In genomic region chr20:35085477-35086225, GRCh38 we compare ENCODE assay signal across 1 cellular context.
TF ChIP-seq lines count a peak whose summit lies in the region.

No MANE protein-coding gene starts in this region.

TF ChIP-seq in K562, 482 proteins besides CTCF, POLR2A, EP300 and RAD21 (continued from another document and continues in another):
- TF ChIP-seq PKNOX1 (IDR thresholded peaks at IDR 0.05) (peak; percentile 56; the same call in 1 of the 2 replicates), ZBTB33 (CRISPR knock-in tag; IDR thresholded peaks at IDR 0.05) (no peak), ZNF717 (CRISPR knock-in tag; IDR thresholded peaks at IDR 0.05) (no peak), ETS2 (tag; IDR thresholded peaks at IDR 0.05; ENCODE audit: borderline replicate concordance, poor library complexity, severe bottlenecking) (no peak), KDM2B (CRISPR knock-in tag; IDR thresholded peaks at IDR 0.05) (no peak), ZNF23 (CRISPR knock-in tag; IDR thresholded peaks at IDR 0.05) (no peak), SMARCB1 (IDR thresholded peaks at IDR 0.05; ENCODE audit: insufficient read length, low read depth) (no peak), SMARCE1 (IDR thresholded peaks at IDR 0.05) (peak; percentile 21; the same call in 1 of the 2 replicates), NFIX (CRISPR knock-in tag; IDR thresholded peaks at IDR 0.05; ENCODE audit: low read depth) (no peak), ELF4 (CRISPR knock-in tag; IDR thresholded peaks at IDR 0.05) (no peak), MAX (CRISPR knock-in tag; IDR thresholded peaks at IDR 0.05) (no peak), BRD4 (IDR thresholded peaks at IDR 0.05) (no peak), HLTF (IDR thresholded peaks at IDR 0.05) (no peak), POU5F1 (IDR thresholded peaks at IDR 0.05; ENCODE audit: borderline replicate concordance, low read depth, low read length, partially characterized antibody) (no peak), ZNF589 (CRISPR knock-in tag; IDR thresholded peaks at IDR 0.05; ENCODE audit: low read depth) (peak; percentile 70; the same call in 1 of the 2 replicates), ZBTB12 (CRISPR knock-in tag; IDR thresholded peaks at IDR 0.05) (no peak), ZNF655 (CRISPR knock-in tag; IDR thresholded peaks at IDR 0.05) (no peak), SETDB1 (IDR thresholded peaks at IDR 0.05; ENCODE audit: low read length) (no peak), ZKSCAN3 (CRISPR knock-in tag; IDR thresholded peaks at IDR 0.05) (no peak), ZNF384 (IDR thresholded peaks at IDR 0.05; ENCODE audit: low read depth, low read length) (peak; percentile 62), KDM4B (IDR thresholded peaks at IDR 0.05; ENCODE audit: borderline replicate concordance in 2 of 2, low read depth in 1 of 2) (no peak), TRIM25 (IDR thresholded peaks at IDR 0.05; ENCODE audit: borderline replicate concordance) (no peak), HEY1 (CRISPR knock-in tag; IDR thresholded peaks at IDR 0.05; ENCODE audit: borderline replicate concordance) (no peak), ZNF280B (CRISPR knock-in tag; IDR thresholded peaks at IDR 0.05) (no peak), ESRRB (CRISPR knock-in tag; IDR thresholded peaks at IDR 0.05; ENCODE audit: borderline replicate concordance) (no peak), ZNF24 (IDR thresholded peaks at IDR 0.05) (no peak), ZFX (CRISPR knock-in tag; IDR thresholded peaks at IDR 0.05) (no peak), MCM7 (IDR thresholded peaks at IDR 0.05) (no peak), SP1 (CRISPR knock-in tag; IDR thresholded peaks at IDR 0.05) (no peak), ERF (CRISPR knock-in tag; IDR thresholded peaks at IDR 0.05) (no peak), CSDE1 (IDR thresholded peaks at IDR 0.05) (no peak), ETV1 (tag; conservative IDR thresholded peaks at IDR 0.05; ENCODE audit: low read depth) (no peak), GATAD2A (IDR thresholded peaks at IDR 0.05) (no peak), CHD4 (IDR thresholded peaks at IDR 0.05; ENCODE audit: insufficient read depth, insufficient replicate concordance, low read depth, low read length, poor library complexity, severe bottlenecking) (no peak), XRCC5 (IDR thresholded peaks at IDR 0.05; ENCODE audit: low read depth, low read length) (no peak), ZNF3 (CRISPR knock-in tag; IDR thresholded peaks at IDR 0.05) (no peak), ZNF197 (CRISPR knock-in tag; IDR thresholded peaks at IDR 0.05; ENCODE audit: low read depth) (peak; percentile 48; the same call in 1 of the 2 replicates), FOXP1 (CRISPR knock-in tag; IDR thresholded peaks at IDR 0.05) (no peak), ASH1L (IDR thresholded peaks at IDR 0.05; ENCODE audit: borderline replicate concordance, low read depth, partially characterized antibody) (no peak), RCOR1 (IDR thresholded peaks at IDR 0.05; ENCODE audit: borderline replicate concordance in 1 of 2, low read depth in 2 of 2, low read length in 2 of 2) (no peak), SRSF9 (IDR thresholded peaks at IDR 0.05; ENCODE audit: borderline replicate concordance, low read depth, low read length) (no peak), HDAC2 (IDR thresholded peaks at IDR 0.05) (no peak), HDAC6 (IDR thresholded peaks at IDR 0.05; ENCODE audit: low read depth, low read length) (no peak), CREB3L1 (IDR thresholded peaks at IDR 0.05; ENCODE audit: borderline replicate concordance, low read depth) (no peak), DMBX1 (CRISPR knock-in tag; IDR thresholded peaks at IDR 0.05; ENCODE audit: borderline replicate concordance) (peak; percentile 74; the same call in 1 of the 2 replicates)
- TF ChIP-seq, protein P1, sequence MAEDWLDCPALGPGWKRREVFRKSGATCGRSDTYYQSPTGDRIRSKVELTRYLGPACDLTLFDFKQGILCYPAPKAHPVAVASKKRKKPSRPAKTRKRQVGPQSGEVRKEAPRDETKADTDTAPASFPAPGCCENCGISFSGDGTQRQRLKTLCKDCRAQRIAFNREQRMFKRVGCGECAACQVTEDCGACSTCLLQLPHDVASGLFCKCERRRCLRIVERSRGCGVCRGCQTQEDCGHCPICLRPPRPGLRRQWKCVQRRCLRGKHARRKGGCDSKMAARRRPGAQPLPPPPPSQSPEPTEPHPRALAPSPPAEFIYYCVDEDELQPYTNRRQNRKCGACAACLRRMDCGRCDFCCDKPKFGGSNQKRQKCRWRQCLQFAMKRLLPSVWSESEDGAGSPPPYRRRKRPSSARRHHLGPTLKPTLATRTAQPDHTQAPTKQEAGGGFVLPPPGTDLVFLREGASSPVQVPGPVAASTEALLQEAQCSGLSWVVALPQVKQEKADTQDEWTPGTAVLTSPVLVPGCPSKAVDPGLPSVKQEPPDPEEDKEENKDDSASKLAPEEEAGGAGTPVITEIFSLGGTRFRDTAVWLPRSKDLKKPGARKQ (CRISPR knock-in tag; IDR thresholded peaks at IDR 0.05), result no peak
- TF ChIP-seq, protein P2, sequence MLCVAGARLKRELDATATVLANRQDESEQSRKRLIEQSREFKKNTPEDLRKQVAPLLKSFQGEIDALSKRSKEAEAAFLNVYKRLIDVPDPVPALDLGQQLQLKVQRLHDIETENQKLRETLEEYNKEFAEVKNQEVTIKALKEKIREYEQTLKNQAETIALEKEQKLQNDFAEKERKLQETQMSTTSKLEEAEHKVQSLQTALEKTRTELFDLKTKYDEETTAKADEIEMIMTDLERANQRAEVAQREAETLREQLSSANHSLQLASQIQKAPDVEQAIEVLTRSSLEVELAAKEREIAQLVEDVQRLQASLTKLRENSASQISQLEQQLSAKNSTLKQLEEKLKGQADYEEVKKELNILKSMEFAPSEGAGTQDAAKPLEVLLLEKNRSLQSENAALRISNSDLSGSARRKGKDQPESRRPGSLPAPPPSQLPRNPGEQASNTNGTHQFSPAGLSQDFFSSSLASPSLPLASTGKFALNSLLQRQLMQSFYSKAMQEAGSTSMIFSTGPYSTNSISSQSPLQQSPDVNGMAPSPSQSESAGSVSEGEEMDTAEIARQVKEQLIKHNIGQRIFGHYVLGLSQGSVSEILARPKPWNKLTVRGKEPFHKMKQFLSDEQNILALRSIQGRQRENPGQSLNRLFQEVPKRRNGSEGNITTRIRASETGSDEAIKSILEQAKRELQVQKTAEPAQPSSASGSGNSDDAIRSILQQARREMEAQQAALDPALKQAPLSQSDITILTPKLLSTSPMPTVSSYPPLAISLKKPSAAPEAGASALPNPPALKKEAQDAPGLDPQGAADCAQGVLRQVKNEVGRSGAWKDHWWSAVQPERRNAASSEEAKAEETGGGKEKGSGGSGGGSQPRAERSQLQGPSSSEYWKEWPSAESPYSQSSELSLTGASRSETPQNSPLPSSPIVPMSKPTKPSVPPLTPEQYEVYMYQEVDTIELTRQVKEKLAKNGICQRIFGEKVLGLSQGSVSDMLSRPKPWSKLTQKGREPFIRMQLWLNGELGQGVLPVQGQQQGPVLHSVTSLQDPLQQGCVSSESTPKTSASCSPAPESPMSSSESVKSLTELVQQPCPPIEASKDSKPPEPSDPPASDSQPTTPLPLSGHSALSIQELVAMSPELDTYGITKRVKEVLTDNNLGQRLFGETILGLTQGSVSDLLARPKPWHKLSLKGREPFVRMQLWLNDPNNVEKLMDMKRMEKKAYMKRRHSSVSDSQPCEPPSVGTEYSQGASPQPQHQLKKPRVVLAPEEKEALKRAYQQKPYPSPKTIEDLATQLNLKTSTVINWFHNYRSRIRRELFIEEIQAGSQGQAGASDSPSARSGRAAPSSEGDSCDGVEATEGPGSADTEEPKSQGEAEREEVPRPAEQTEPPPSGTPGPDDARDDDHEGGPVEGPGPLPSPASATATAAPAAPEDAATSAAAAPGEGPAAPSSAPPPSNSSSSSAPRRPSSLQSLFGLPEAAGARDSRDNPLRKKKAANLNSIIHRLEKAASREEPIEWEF (CRISPR knock-in tag; IDR thresholded peaks at IDR 0.05), result no peak
- TF ChIP-seq, protein P3, sequence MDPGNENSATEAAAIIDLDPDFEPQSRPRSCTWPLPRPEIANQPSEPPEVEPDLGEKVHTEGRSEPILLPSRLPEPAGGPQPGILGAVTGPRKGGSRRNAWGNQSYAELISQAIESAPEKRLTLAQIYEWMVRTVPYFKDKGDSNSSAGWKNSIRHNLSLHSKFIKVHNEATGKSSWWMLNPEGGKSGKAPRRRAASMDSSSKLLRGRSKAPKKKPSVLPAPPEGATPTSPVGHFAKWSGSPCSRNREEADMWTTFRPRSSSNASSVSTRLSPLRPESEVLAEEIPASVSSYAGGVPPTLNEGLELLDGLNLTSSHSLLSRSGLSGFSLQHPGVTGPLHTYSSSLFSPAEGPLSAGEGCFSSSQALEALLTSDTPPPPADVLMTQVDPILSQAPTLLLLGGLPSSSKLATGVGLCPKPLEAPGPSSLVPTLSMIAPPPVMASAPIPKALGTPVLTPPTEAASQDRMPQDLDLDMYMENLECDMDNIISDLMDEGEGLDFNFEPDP (CRISPR knock-in tag; IDR thresholded peaks at IDR 0.05), result no peak
